ENCODE assay signal across 28 cellular contexts in the genomic region with DNA sequence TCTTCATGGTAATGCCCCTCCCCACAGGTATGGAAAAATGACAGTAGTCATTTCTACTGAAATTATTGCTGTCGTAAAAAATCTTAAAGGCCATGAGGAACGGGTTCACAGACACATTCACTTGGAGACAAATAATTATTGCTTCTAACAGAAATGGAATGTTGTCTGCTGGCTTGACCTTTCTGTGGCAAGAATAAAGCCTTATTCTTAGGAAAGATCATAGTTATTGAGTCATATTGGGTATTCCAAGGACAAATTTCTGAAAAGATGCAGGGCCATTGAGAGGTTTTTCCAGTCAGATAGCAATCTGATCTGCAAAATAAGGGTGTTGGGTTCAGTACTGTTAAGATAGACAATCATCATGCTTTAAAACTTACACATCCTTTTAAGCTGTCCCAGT.
A peak's percentile ranks its signal among the peaks of the same experiment; 100 is the strongest.
DNase-seq lines count a peak whose midpoint lies in the region; ATAC-seq and TF ChIP-seq lines count a peak whose summit lies in the region.
"Had no signal": no experiment of that assay in that cellular context is flagged by ENCODE, and none has a peak within 500 bp of the region (broad histone marks: within the 10 kb centered on the region; RNA-seq: fewer than 3 reads in every experiment).

No MANE protein-coding gene starts in this region.

- no peak overlapping the region for H3K27ac Mint-ChIP-seq in stimulated activated memory B cell treated with anti-CD40 and anti-IgM and Interleukin-4, amounts not matched to agents 10 μg/mL and 1 μg/mL and 100 μg/mL, for 72 hours
- H3K27ac Mint-ChIP-seq: activated CD8-positive, alpha-beta T cell treated with anti-CD3 and anti-CD28 coated beads for 36 hours; activated T-helper 2 cell treated with anti-CD3 and anti-CD28 coated beads, Interferon-gamma antibody, Interleukin-2, Interleukin-4, amounts not matched to agents 10 μg/mL and 5 μg/mL and 100 μg/mL, durations not matched to agents 14 hours and 24 hours and 36 hours; memory B cell had no signal

- ATAC-seq in GM18858 (IDR thresholded peaks at IDR 0.05; ENCODE audit: unreplicated experiment): no peak
- no peak for ATAC-seq in stimulated activated memory B cell treated with anti-CD40 and anti-IgM and Interleukin-4, amounts not matched to agents 10 μg/mL and 1 μg/mL and 100 μg/mL, for 72 hours
- ATAC-seq: activated CD8-positive, alpha-beta T cell treated with anti-CD3 and anti-CD28 coated beads for 36 hours; activated naive CD4-positive, alpha-beta T cell treated with anti-CD3 and anti-CD28 coated beads, Interleukin-2, amount 50 U/mL, for 72 hours; gastrocnemius medialis; pancreas had no signal

- H3K4me1 ChIP-seq in adipocyte (ENCODE audit: control insufficient read depth, insufficient read depth, low read length): peaks cover 32% of the 10 kb centered on the region
- H3K4me1 ChIP-seq: ascending aorta, gastrocnemius medialis, HAP-1, transverse colon had no signal

- H3K4me1 Mint-ChIP-seq in stimulated activated memory B cell treated with anti-CD40 and anti-IgM and Interleukin-4, amounts not matched to agents 10 μg/mL and 1 μg/mL and 100 μg/mL, for 72 hours: no peaks in the 10 kb centered on the region
- H3K4me1 Mint-ChIP-seq: central memory CD8-positive, alpha-beta T cell; memory B cell had no signal

- peak; percentile 21 for DNase-seq in EH (ENCODE audit: low read depth)
- peak; percentile 10 for DNase-seq in adipocyte (ENCODE audit: low read depth)
- DNase-seq in fibroblast of pulmonary artery (ENCODE audit: low read depth): peak; percentile 18
- DNase-seq in pons (ENCODE audit: low spot score): peak; percentile 54
- DNase-seq in NCI-H345 (lab: John Stamatoyannopoulos, UW): no peak
- no peak for DNase-seq in activated naive CD4-positive, alpha-beta T cell treated with anti-CD3 and anti-CD28 coated beads, Interleukin-2, amount 50 U/mL, for 16 hours
- DNase-seq: ACHN; activated CD8-positive, alpha-beta memory T cell treated with anti-CD3 and anti-CD28 coated beads, Interleukin-2, amount 50 U/mL, for 48 hours; activated CD8-positive, alpha-beta T cell treated with anti-CD3 and anti-CD28 coated beads for 36 hours; DMS153; gastrocnemius medialis; NCI-H1694; pancreas; SHP77 treated with DMSO at 0.1 percent for 48 hours; stimulated activated CD4-positive, alpha-beta T cell treated with anti-CD3 and anti-CD28 coated beads, Interleukin-12 subunit alpha, Interleukin-12 subunit beta, amount 100 ng/mL, for 4 hours; stimulated activated CD4-positive, alpha-beta T cell treated with anti-CD3 and anti-CD28 coated beads, Interleukin-2, amount 100 ng/mL, for 48 hours; SW 1271; transverse colon had no signal

- no peaks in the 10 kb centered on the region for H3K27me3 Mint-ChIP-seq in stimulated activated memory B cell treated with anti-CD40 and anti-IgM and Interleukin-4, amounts not matched to agents 10 μg/mL and 1 μg/mL and 100 μg/mL, for 72 hours
- H3K27me3 Mint-ChIP-seq: activated CD8-positive, alpha-beta T cell treated with anti-CD3 and anti-CD28 coated beads for 36 hours; central memory CD8-positive, alpha-beta T cell; memory B cell had no signal

- H3K4me3 ChIP-seq in adipocyte (ENCODE audit: low read length) (no peak overlapping the region), fibroblast of pulmonary artery (replicated peaks; ENCODE audit: low read depth, low read length) (no peak overlapping the region)
- H3K4me3 ChIP-seq: ascending aorta, esophagus muscularis mucosa, gastrocnemius medialis, HAP-1, pancreas, transverse colon had no signal

- no peak overlapping the region for H3K4me3 Mint-ChIP-seq in stimulated activated memory B cell treated with anti-CD40 and anti-IgM and Interleukin-4, amounts not matched to agents 10 μg/mL and 1 μg/mL and 100 μg/mL, for 72 hours
- H3K4me3 Mint-ChIP-seq: activated CD8-positive, alpha-beta T cell treated with anti-CD3 and anti-CD28 coated beads for 36 hours; central memory CD8-positive, alpha-beta T cell; memory B cell; neural crest cell had no signal

- no peaks in the 10 kb centered on the region for H3K9me3 Mint-ChIP-seq in stimulated activated memory B cell treated with anti-CD40 and anti-IgM and Interleukin-4, amounts not matched to agents 10 μg/mL and 1 μg/mL and 100 μg/mL, for 72 hours
- H3K9me3 Mint-ChIP-seq: activated CD8-positive, alpha-beta T cell treated with anti-CD3 and anti-CD28 coated beads for 36 hours; activated naive CD4-positive, alpha-beta T cell treated with anti-CD3 and anti-CD28 coated beads, Interleukin-2, amount 50 U/mL, for 72 hours; activated T-helper 2 cell treated with anti-CD3 and anti-CD28 coated beads, Interferon-gamma antibody, Interleukin-2, Interleukin-4, amounts not matched to agents 10 μg/mL and 5 μg/mL and 100 μg/mL, durations not matched to agents 14 hours and 24 hours and 36 hours; central memory CD8-positive, alpha-beta T cell; memory B cell; neural crest cell had no signal

- peaks cover 4% of the 10 kb centered on the region for H3K36me3 ChIP-seq in adipocyte (ENCODE audit: control insufficient read depth, insufficient read depth, low read length, severe bottlenecking)
- H3K36me3 ChIP-seq: HAP-1, pancreas had no signal

- no peak overlapping the region for H3K9ac ChIP-seq in adipocyte (ENCODE audit: low read length)

- no peaks in the 10 kb centered on the region for H3K9me3 ChIP-seq in adipocyte (ENCODE audit: control insufficient read depth, low read length)
- H3K9me3 ChIP-seq: ascending aorta, esophagus muscularis mucosa, gastrocnemius medialis, HAP-1, pancreas, transverse colon had no signal

- TF ChIP-seq CTCF in fibroblast of pulmonary artery (IDR thresholded peaks at IDR 0.05; ENCODE audit: low read length, missing control alignments): no peak

- H3K36me3 Mint-ChIP-seq in stimulated activated memory B cell treated with anti-CD40 and anti-IgM and Interleukin-4, amounts not matched to agents 10 μg/mL and 1 μg/mL and 100 μg/mL, for 72 hours: peaks cover 17% of the 10 kb centered on the region
- H3K36me3 Mint-ChIP-seq: activated naive CD4-positive, alpha-beta T cell treated with anti-CD3 and anti-CD28 coated beads, Interleukin-2, amount 50 U/mL, for 72 hours had no signal

- no peaks in the 10 kb centered on the region for H3K27me3 ChIP-seq in adipocyte (replicated peaks; ENCODE audit: control insufficient read depth, insufficient read depth, low read length)
- H3K27me3 ChIP-seq: ascending aorta, esophagus muscularis mucosa, gastrocnemius medialis, pancreas, transverse colon had no signal

Comparison
In these comparisons a context has a peak if more than half of its experiments do, and no peak if none do; other contexts are left out.
1. DNase-seq: peak in EH (single experiment), adipocyte (single experiment), fibroblast of pulmonary artery (single experiment) and pons (single experiment); none in NCI-H345 (single experiment) and activated naive CD4-positive, alpha-beta T cell treated with anti-CD3 and anti-CD28 coated beads, Interleukin-2, amount 50 U/mL, for 16 hours (single experiment).